In the genomic region with DNA sequence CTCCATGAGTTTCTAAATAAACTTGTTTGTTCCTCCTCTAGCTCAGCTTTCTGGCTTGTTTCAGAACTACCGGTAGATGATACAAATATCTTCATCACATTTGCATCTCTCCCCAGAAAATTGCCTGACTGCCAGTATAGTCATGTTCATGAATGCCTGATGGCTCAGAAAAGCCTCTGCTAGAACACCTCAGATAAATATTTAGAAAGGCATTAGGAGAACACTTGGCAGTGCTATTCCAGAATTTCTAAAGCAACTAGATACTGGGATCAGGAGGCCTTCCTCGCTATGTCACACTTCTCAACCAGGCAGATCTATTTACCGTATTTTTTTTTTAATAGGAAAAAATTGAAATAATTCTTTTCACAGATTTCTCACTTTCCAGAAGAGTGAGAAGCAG, we compare ENCODE assay signal across 11 cellular contexts.
"Had no signal": no experiment of that assay in that cellular context is flagged by ENCODE, and none has a peak within 500 bp of the region (broad histone marks: within the 10 kb centered on the region; RNA-seq: fewer than 3 reads in every experiment).

No MANE protein-coding gene starts in this region.

- DNase-seq: activated CD4-positive, alpha-beta memory T cell treated with anti-CD3 and anti-CD28 coated beads for 36 hours; activated T-cell treated with anti-CD3 and anti-CD28 coated beads, Interleukin-2, amount 50 U/mL, for 72 hours; foreskin keratinocyte; heart left ventricle; kidney; left ventricle myocardium inferior; ovary; stimulated activated CD4-positive, alpha-beta T cell treated with anti-CD3 and anti-CD28 coated beads, Interleukin-4, amount 100 ng/mL, for 4 hours; stimulated activated naive CD8-positive, alpha-beta T cell treated with anti-CD3 and anti-CD28 coated beads, Interleukin-15, amount 100 ng/mL, for 72 hours; uterus had no signal

- H3K27me3 ChIP-seq: cardiac muscle cell, foreskin keratinocyte, heart left ventricle, ovary, uterus had no signal

- H3K4me1 ChIP-seq: foreskin keratinocyte, left ventricle myocardium inferior, uterus had no signal

- ATAC-seq: activated T-cell treated with anti-CD3 and anti-CD28 coated beads, Interleukin-2, amount 50 U/mL, for 72 hours; foreskin keratinocyte; heart left ventricle; stimulated activated naive CD8-positive, alpha-beta T cell treated with anti-CD3 and anti-CD28 coated beads, Interleukin-15, amount 100 ng/mL, for 72 hours had no signal

- H3K27ac ChIP-seq: cardiac muscle cell, foreskin keratinocyte, left ventricle myocardium inferior, uterus had no signal

- H3K4me3 ChIP-seq: cardiac muscle cell, heart left ventricle, left ventricle myocardium inferior, ovary, uterus had no signal

- FAIRE-seq: kidney had no signal

- H3K9me3 ChIP-seq: heart left ventricle, left ventricle myocardium inferior, ovary, uterus had no signal

- H3K36me3 ChIP-seq: cardiac muscle cell, heart left ventricle, left ventricle myocardium inferior, ovary, uterus had no signal
